ENCODE assay signal across 8 cellular contexts in the genomic region with DNA sequence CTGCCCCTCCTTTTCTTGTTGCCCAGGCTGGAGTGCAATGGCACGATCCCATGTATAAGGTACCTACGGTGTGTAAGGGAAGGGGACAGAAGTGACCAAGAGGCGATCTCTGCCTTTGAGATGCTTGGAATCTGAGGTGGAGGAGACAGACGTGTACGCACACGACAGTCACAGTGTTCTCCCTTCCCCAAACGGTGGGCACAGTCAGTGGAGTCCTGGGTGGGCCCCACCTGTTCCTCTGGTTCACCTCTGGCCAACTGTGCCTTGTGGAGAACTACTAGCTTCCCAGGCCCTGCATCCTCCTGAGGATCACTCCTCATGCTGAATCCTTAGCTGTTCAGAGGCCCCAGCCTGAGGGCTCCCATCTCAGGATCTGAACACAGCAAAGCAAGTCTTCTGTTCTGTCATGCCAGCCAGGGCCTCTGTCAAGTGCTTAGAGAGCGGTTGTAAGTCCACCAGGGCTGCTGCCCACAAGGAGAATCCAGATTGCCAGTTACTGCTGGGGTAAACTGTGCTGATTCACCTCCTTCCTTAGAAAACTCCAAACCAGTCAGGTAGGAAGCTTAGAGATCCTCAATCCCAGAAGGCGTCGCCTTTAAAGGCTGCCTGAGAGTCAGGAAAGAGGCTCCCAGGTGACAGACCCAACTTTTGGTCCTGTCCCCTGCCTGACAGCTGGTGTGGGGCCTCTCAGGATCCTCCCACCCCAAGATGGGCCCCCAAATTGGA. TPM values are rescaled to one million over a fixed set of nuclear protein-coding genes. Genes with fewer than 3 reads are reported as not detected.
A peak's percentile ranks its signal among the peaks of the same experiment; 100 is the strongest.
DNase-seq lines count a peak whose midpoint lies in the region; TF ChIP-seq lines count a peak whose summit lies in the region.

No MANE protein-coding gene starts in this region.

- H3K4me3 ChIP-seq in GM12864 (ENCODE audit: low read depth, low read length) (peak overlapping the region; percentile 98), SJSA1 (peak overlapping the region; percentile 86), esophagus squamous epithelium (peak overlapping the region; percentile 64 to 95 (median 92)), sigmoid colon (peak overlapping the region in 3 of 4 donors; percentile 62 to 89 (median 83))

- no peak for TF ChIP-seq EP300 in sigmoid colon (IDR thresholded peaks at IDR 0.05)

- H3K27ac ChIP-seq in SJSA1 (peak overlapping the region; percentile 83; the same call in 1 of the 2 replicates), esophagus squamous epithelium (peak overlapping the region; percentile 90 to 98 (median 96)), sigmoid colon (peak overlapping the region; percentile 85 to 96 (median 90))

- 42 to 70% methylated on average over 7 to 9 of the region's 10 CpGs for WGBS in esophagus squamous epithelium, 2 donors
- WGBS in sigmoid colon, 2 donors, result 91 to 94% methylated on average over 10 of the region's 10 CpGs

- no peak for DNase-seq in GM12864 (ENCODE audit: low read depth)
- no peak for DNase-seq in SJSA1 (ENCODE audit: low read depth in 1 of 2, low spot score in 2 of 2)
- DNase-seq in esophagus squamous epithelium (lab: John Stamatoyannopoulos, UW), result no peak
- DNase-seq in sigmoid colon, result no peak
- no peak for DNase-seq in NCI-H1436 (lab: John Stamatoyannopoulos, UW)
- no peak for DNase-seq in superior temporal gyrus (ENCODE audit: extremely low spot score)
- DNase-seq in DMS53 treated with DMSO at 0.1 percent for 48 hours (lab: John Stamatoyannopoulos, UW; ENCODE audit: unreplicated experiment), result no peak
- DNase-seq in NCI-H226, result no peak

- TF ChIP-seq POLR2A in esophagus squamous epithelium (IDR thresholded peaks at IDR 0.05), result peak in 1 of 4 donors; percentile 39
- no peak for TF ChIP-seq POLR2A in sigmoid colon (IDR thresholded peaks at IDR 0.05)

- intact Hi-C loops in esophagus squamous epithelium (cut with DNase I), result no loop called here
- intact Hi-C loops in sigmoid colon (cut with DNase I), result loop anchor here (2.0 kb wide), 1 partner anchor 19 kb away; no protein-coding TSS in a partner anchor

- H3K27me3 ChIP-seq in SJSA1 (replicated peaks) (no peaks in the 10 kb centered on the region), esophagus squamous epithelium (no peaks in the 10 kb centered on the region), sigmoid colon (no peaks in the 10 kb centered on the region)

- TF ChIP-seq CTCF in GM12864 (IDR thresholded peaks at IDR 0.05; ENCODE audit: low read depth, low read length, missing control alignments) (no peak), esophagus squamous epithelium (IDR thresholded peaks at IDR 0.05) (no peak), sigmoid colon (IDR thresholded peaks at IDR 0.05) (no peak)

- peaks cover 58% of the 10 kb centered on the region for H3K36me3 ChIP-seq in SJSA1
- no peaks in the 10 kb centered on the region for H3K36me3 ChIP-seq in esophagus squamous epithelium
- H3K36me3 ChIP-seq in sigmoid colon, result no peaks in the 10 kb centered on the region

- H3K9me3 ChIP-seq in SJSA1 (replicated peaks) (no peaks in the 10 kb centered on the region), esophagus squamous epithelium (no peaks in the 10 kb centered on the region), sigmoid colon (no peaks in the 10 kb centered on the region)

- H3K4me1 ChIP-seq in SJSA1 (replicated peaks) (peaks cover 29% of the 10 kb centered on the region), esophagus squamous epithelium (peaks cover 52 to 73% (median 62%) of the 10 kb centered on the region in 3 donors), sigmoid colon (peaks cover 0 to 69% (median 44%) of the 10 kb centered on the region in 4 donors)

RNA-seq across cellular contexts. Expression of a gene that starts 1.6 kb away (rescaled TPM):
- 35.9 and 55.2 TPM in 2 replicates for total RNA-seq in SJSA1 (2014; rRNA removed; shearing (Covaris generic))
- 10 to 100 TPM; 39.6 to 61.4 (median 48.0) TPM for total RNA-seq in esophagus squamous epithelium
- total RNA-seq in sigmoid colon, result 10 to 100 TPM; 19.6 to 27.4 (median 25.8) TPM
- polyA plus RNA-seq in sigmoid colon, result 10 to 100 TPM in 1 of 3 donors, 1 to 10 TPM in 2; 4.2 to 23.1 (median 7.4) TPM

RNA-seq across cellular contexts. Expression of a gene that starts 20.2 kb away (rescaled TPM):
- total RNA-seq in SJSA1 (2014; rRNA removed; shearing (Covaris generic)), result 17.9 and 42.8 TPM in 2 replicates
- total RNA-seq in esophagus squamous epithelium (10 to 100 TPM in 1 of 4 donors, 1 to 10 TPM in 3; 3.4 to 12.4 (median 5.0) TPM), sigmoid colon (not detected)
- 10 to 100 TPM in 1 of 3 donors, 1 to 10 TPM in 2; 1.2 to 11.6 (median 3.2) TPM for polyA plus RNA-seq in sigmoid colon
